8 cellular contexts compared by ENCODE assay signal in genomic region chr15:90293040-90293810, GRCh38. TPM values are rescaled to one million over a fixed set of nuclear protein-coding genes. Genes with fewer than 3 reads are reported as not detected.
DNase-seq lines count a peak whose midpoint lies in the region; ATAC-seq and TF ChIP-seq lines count a peak whose summit lies in the region.
"Not testable (repeated sequence)": the region's sequence is repeated elsewhere in the genome, so short reads cannot be mapped to it uniquely, and the experiment has no call there.

No MANE protein-coding gene starts in this region.

- peak in 1 of 2 donors; percentile 40 for ATAC-seq in left cardiac atrium

- DNase-seq in Caki2 (ENCODE audit: low read depth) (peak; percentile 71), NCI-H748 (lab: John Stamatoyannopoulos, UW; ENCODE audit: unreplicated experiment) (peak; percentile 88), left cardiac atrium (peak; percentile 77), occipital lobe (lab: John Stamatoyannopoulos, UW) (peak; percentile 44)
- peak; percentile 28 for DNase-seq in Jurkat, Clone E6-1 (ENCODE audit: low read depth, low spot score)
- DNase-seq in activated CD4-positive, CD25-positive, alpha-beta regulatory T cell treated with anti-CD3 and anti-CD28 coated beads, Interleukin-2, amount 50 U/mL, for 16 hours (ENCODE audit: low read depth, low spot score), result peak; percentile 41
- not testable (repeated sequence) for DNase-seq in astrocyte of the cerebellum (ENCODE audit: low read depth)
- DNase-seq in stimulated activated CD8-positive, alpha-beta memory T cell treated with anti-CD3 and anti-CD28 coated beads, Interleukin-7, amount 100 ng/mL, for 48 hours (ENCODE audit: extremely low read depth in 1 of 2, low read depth in 1 of 2), result peak; percentile 35 to 55

- in situ Hi-C loops in Caki2 (cut with HindIII; ENCODE audit: low pct_unique_long_range_greater_than_20kb, low sequenced_read_pairs); astrocyte of the cerebellum (cut with HindIII; ENCODE audit: low sequenced_read_pairs): not testable (repeated sequence)

- not testable (repeated sequence) for H3K4me3 ChIP-seq in Jurkat, Clone E6-1 (ENCODE audit: low read length); astrocyte of the cerebellum (ENCODE audit: low read depth, low read length)

- intact Hi-C loops in left cardiac atrium (cut with DNase I), result not testable (repeated sequence)

- TF ChIP-seq CTCF in astrocyte of the cerebellum (IDR thresholded peaks at IDR 0.05; ENCODE audit: low read depth, low read length, missing control alignments), result peak; percentile 85

RNA-seq across cellular contexts. Expression of gene NGRN, which starts 27.8 kb away (rescaled TPM):
- total RNA-seq in Caki2 (2014; rRNA removed; shearing (Covaris generic); ENCODE audit: low replicate concordance), result 142 and 149 TPM in 2 replicates
- 39.1 TPM for polyA plus RNA-seq in Jurkat, Clone E6-1 (2012; ENCODE audit: insufficient read depth, insufficient read length)
- total RNA-seq in left cardiac atrium (100 to 1,000 TPM; 115 to 131 TPM), occipital lobe (241 TPM)

RNA-seq across cellular contexts. Expression of gene TTLL13, which starts 43.9 kb away (rescaled TPM):
- 0.07 and 4.3 TPM in 2 replicates for total RNA-seq in Caki2 (2014; rRNA removed; shearing (Covaris generic); ENCODE audit: low replicate concordance)
- polyA plus RNA-seq in Jurkat, Clone E6-1 (2012; ENCODE audit: insufficient read depth, insufficient read length), result 1.3 TPM
- total RNA-seq in left cardiac atrium (not detected), occipital lobe (0.31 TPM)

RNA-seq across cellular contexts. Expression of gene ZNF774, which starts 58.9 kb away (rescaled TPM):
- total RNA-seq in Caki2 (2014; rRNA removed; shearing (Covaris generic); ENCODE audit: low replicate concordance), result 0.17 and 3.7 TPM in 2 replicates
- 6.3 TPM for polyA plus RNA-seq in Jurkat, Clone E6-1 (2012; ENCODE audit: insufficient read depth, insufficient read length)
- total RNA-seq in left cardiac atrium (1 to 10 TPM; 3.6 to 3.7 TPM), occipital lobe (6.1 TPM)

RNA-seq across cellular contexts. Expression of gene GDPGP1, which starts 59.2 kb away (rescaled TPM):
- 3.0 and 13.2 TPM in 2 replicates for total RNA-seq in Caki2 (2014; rRNA removed; shearing (Covaris generic); ENCODE audit: low replicate concordance)
- polyA plus RNA-seq in Jurkat, Clone E6-1 (2012; ENCODE audit: insufficient read depth, insufficient read length), result 4.4 TPM
- 10 to 100 TPM in 1 of 2 donors, 1 to 10 TPM in 1; 9.4 to 11.9 TPM for total RNA-seq in left cardiac atrium
- total RNA-seq in occipital lobe, result 9.7 TPM

RNA-seq across cellular contexts. Expression of gene CIB1, which starts 59.5 kb away (rescaled TPM):
- total RNA-seq in Caki2 (2014; rRNA removed; shearing (Covaris generic); ENCODE audit: low replicate concordance), result 310 and 334 TPM in 2 replicates
- 159 TPM for polyA plus RNA-seq in Jurkat, Clone E6-1 (2012; ENCODE audit: insufficient read depth, insufficient read length)
- total RNA-seq in left cardiac atrium (10 to 100 TPM; 53.2 to 55.0 TPM), occipital lobe (2.7 TPM)
